ENCODE assay signal across 19 cellular contexts in genomic region chr19:47319923-47320871, GRCh38. TPM values are rescaled to one million over a fixed set of nuclear protein-coding genes. Genes with fewer than 3 reads are reported as not detected.
A peak's percentile ranks its signal among the peaks of the same experiment; 100 is the strongest.
DNase-seq lines count a peak whose midpoint lies in the region; ATAC-seq, FAIRE-seq and TF ChIP-seq lines count a peak whose summit lies in the region.
"Had no signal": no experiment of that assay in that cellular context is flagged by ENCODE, and none has a peak within 500 bp of the region (broad histone marks: within the 10 kb centered on the region; RNA-seq: fewer than 3 reads in every experiment).

No MANE protein-coding gene starts in this region.

- no peaks in the 10 kb centered on the region for H3K9me3 ChIP-seq in K562 (replicated peaks; ENCODE audit: control insufficient read depth, insufficient read depth, low read depth, low read length)
- H3K9me3 ChIP-seq in mesenchymal stem cell (ENCODE audit: control insufficient read depth, low read length) = no peaks in the 10 kb centered on the region
- peaks cover 5% of the 10 kb centered on the region for H3K9me3 ChIP-seq in trophoblast cell (ENCODE audit: insufficient read depth, low read depth, low read length)
- no peaks in the 10 kb centered on the region for H3K9me3 ChIP-seq in CD8-positive, alpha-beta T cell (ENCODE audit: low read length)

- TF ChIP-seq CTCF in K562 (IDR thresholded peaks at IDR 0.05 in 2 of 3, conservative IDR thresholded peaks at IDR 0.05 in 1 of 3; ENCODE audit: insufficient read depth in 2 of 3, low read depth in 1 of 3, low read length in 3 of 3) (no peak), dorsolateral prefrontal cortex (IDR thresholded peaks at IDR 0.05 in 54 of 56, conservative IDR thresholded peaks at IDR 0.05 in 2 of 56; ENCODE audit: low read depth in 1 of 56, partially characterized antibody in 56 of 56) (no peak)
- no peak for TF ChIP-seq CTCF in CD8-positive, alpha-beta T cell (IDR thresholded peaks at IDR 0.05)

- no peak overlapping the region for H2AK5ac ChIP-seq in mesenchymal stem cell (ENCODE audit: low read length, severe bottlenecking)
- no peak overlapping the region for H2AK5ac ChIP-seq in trophoblast cell (ENCODE audit: low read length)

- H4K8ac ChIP-seq in mesenchymal stem cell (ENCODE audit: low read length) (peak overlapping the region; percentile 27), trophoblast cell (ENCODE audit: low read depth, low read length) (no peak overlapping the region)

- peaks cover 25% of the 10 kb centered on the region for H3K27me3 Mint-ChIP-seq in activated naive CD4-positive, alpha-beta T cell treated with anti-CD3 and anti-CD28 coated beads, Interleukin-2, amount 50 U/mL, for 24 hours
- peaks cover 35% of the 10 kb centered on the region for H3K27me3 Mint-ChIP-seq in CD8-positive, alpha-beta T cell (ENCODE audit: low read depth)

- peaks cover 8 to 22% of the 10 kb centered on the region in 2 experiments; a peak in 4 of 5 replicates for H3K4me1 ChIP-seq in K562 (replicated peaks in 1 of 2; ENCODE audit: control insufficient read depth in 2 of 2, insufficient read depth in 2 of 2, low read length in 2 of 2)
- H3K4me1 ChIP-seq in mesenchymal stem cell (ENCODE audit: control insufficient read depth, insufficient read depth, low read depth, low read length) = peaks cover 4% of the 10 kb centered on the region
- H3K4me1 ChIP-seq in trophoblast cell (ENCODE audit: control insufficient read depth in 1 of 2, insufficient read depth in 2 of 2, low read length in 2 of 2) = no peaks in the 10 kb centered on the region
- no peaks in the 10 kb centered on the region for H3K4me1 ChIP-seq in CD8-positive, alpha-beta T cell (ENCODE audit: insufficient read depth, low read length)

- H3K14ac ChIP-seq in mesenchymal stem cell (ENCODE audit: low read length in 2 of 2) (no peak overlapping the region), trophoblast cell (ENCODE audit: low read length) (no peak overlapping the region)

- TF ChIP-seq EP300 in K562 (IDR thresholded peaks at IDR 0.05; ENCODE audit: low read length) = no peak

- no peak overlapping the region for H2BK12ac ChIP-seq in mesenchymal stem cell (ENCODE audit: low read length in 2 of 2)
- H2BK12ac ChIP-seq in trophoblast cell (ENCODE audit: low read length) = no peak overlapping the region

- H3K4me3 ChIP-seq in K562 = no peak overlapping the region
- no peak overlapping the region for H3K4me3 ChIP-seq in mesenchymal stem cell (ENCODE audit: insufficient read depth in 1 of 2, low read depth in 1 of 2, low read length in 2 of 2)
- H3K4me3 ChIP-seq in trophoblast cell (ENCODE audit: low read depth, low read length) = no peak overlapping the region
- H3K4me3 ChIP-seq in CD8-positive, alpha-beta T cell (ENCODE audit: low read depth, low read length) = no peak overlapping the region
- H3K4me3 ChIP-seq in dorsolateral prefrontal cortex = no peak overlapping the region
- H3K4me3 ChIP-seq: GM12878, GM23248 had no signal

- POLR2A ChIA-PET in K562 (lab: Yijun Ruan, JAX) = no interaction called here
- POLR2A ChIA-PET in CD8-positive, alpha-beta T cell (lab: Charles Lee) = no interaction called here

- H4K12ac ChIP-seq in trophoblast cell (ENCODE audit: low read depth, low read length) = no peak overlapping the region

- no peak for FAIRE-seq in K562 (lab: Jason Lieb, UNC)
- FAIRE-seq: GM12878, GM18507 had no signal

- H3K4ac ChIP-seq in mesenchymal stem cell (ENCODE audit: low read depth in 1 of 2, low read length in 2 of 2) = no peak overlapping the region
- no peak overlapping the region for H3K4ac ChIP-seq in trophoblast cell (ENCODE audit: low read depth, low read length)

- H3K18ac ChIP-seq in mesenchymal stem cell (ENCODE audit: low read depth in 1 of 2, low read length in 2 of 2) (no peak overlapping the region), trophoblast cell (ENCODE audit: low read length) (no peak overlapping the region)

- H3K4me2 ChIP-seq in K562 (ENCODE audit: insufficient read depth, low read length) = no peak overlapping the region
- H3K4me2 ChIP-seq in mesenchymal stem cell (ENCODE audit: low read length, poor library complexity, severe bottlenecking) = no peak overlapping the region
- H3K4me2 ChIP-seq in trophoblast cell (ENCODE audit: low read length) = no peak overlapping the region

- no peak for TF ChIP-seq POLR2A in K562 (conservative IDR thresholded peaks at IDR 0.05)

- H4K91ac ChIP-seq in mesenchymal stem cell (ENCODE audit: low read length) (peak overlapping the region; percentile 54), trophoblast cell (ENCODE audit: low read depth, low read length) (no peak overlapping the region)

- H2BK5ac ChIP-seq in mesenchymal stem cell (ENCODE audit: low read depth, low read length, poor library complexity, severe bottlenecking) (no peak overlapping the region), trophoblast cell (ENCODE audit: low read depth, low read length, poor library complexity) (no peak overlapping the region)

- no peaks in the 10 kb centered on the region for H3K79me1 ChIP-seq in mesenchymal stem cell (replicated peaks; ENCODE audit: low read length, poor library complexity, severe bottlenecking)
- no peaks in the 10 kb centered on the region for H3K79me1 ChIP-seq in trophoblast cell (ENCODE audit: low read length)

- H3K9ac ChIP-seq in K562 (ENCODE audit: insufficient read depth in 1 of 2, low read depth in 2 of 2, low read length in 2 of 2) (no peak overlapping the region; a peak in 1 of 4 replicates), mesenchymal stem cell (ENCODE audit: low read length) (no peak overlapping the region), trophoblast cell (ENCODE audit: low read length) (peak overlapping the region; percentile 57)
- H3K9ac ChIP-seq: GM23248 had no signal

- CTCF ChIA-PET in K562 (lab: Yijun Ruan, JAX; ENCODE audit: low intra/inter-chr PET ratio) = no interaction called here
- CTCF ChIA-PET in CD8-positive, alpha-beta T cell (lab: Charles Lee) = interaction anchor here (0.9 kb wide), 1 partner anchor 14 kb away, joined by 3 read pairs; no protein-coding TSS in a partner anchor

- peak overlapping the region; percentile 17 for H3K27ac Mint-ChIP-seq in activated naive CD4-positive, alpha-beta T cell treated with anti-CD3 and anti-CD28 coated beads, Interleukin-2, amount 50 U/mL, for 24 hours
- H3K27ac Mint-ChIP-seq in activated naive CD4-positive, alpha-beta T cell treated with anti-CD3 and anti-CD28 coated beads, Interleukin-2, amount 50 U/mL, for 72 hours = peak overlapping the region in 1 of 2 donors; percentile 55
- no peak overlapping the region for H3K27ac Mint-ChIP-seq in CD8-positive, alpha-beta T cell
- H3K27ac Mint-ChIP-seq: CD4-positive, alpha-beta T cell had no signal

- H3K23ac ChIP-seq in mesenchymal stem cell (ENCODE audit: low read length in 2 of 2) (no peak overlapping the region), trophoblast cell (ENCODE audit: low read length) (no peak overlapping the region)

- TF ChIP-seq RAD21 in K562 (CRISPR knock-in tag; conservative IDR thresholded peaks at IDR 0.05 in 1 of 2, IDR thresholded peaks at IDR 0.05 in 1 of 2) = no peak

- H2BK15ac ChIP-seq in mesenchymal stem cell (ENCODE audit: low read depth, poor library complexity, severe bottlenecking) = no peak overlapping the region

- H2AFZ ChIP-seq in K562 (ENCODE audit: low read depth, low read length) (no peak overlapping the region), mesenchymal stem cell (ENCODE audit: low read depth, low read length) (no peak overlapping the region), trophoblast cell (ENCODE audit: insufficient read depth, low read length, poor library complexity) (no peak overlapping the region)
- H2AFZ ChIP-seq: GM23248 had no signal

- H3K36me3 Mint-ChIP-seq in activated naive CD4-positive, alpha-beta T cell treated with anti-CD3 and anti-CD28 coated beads, Interleukin-2, amount 50 U/mL, for 24 hours = no peaks in the 10 kb centered on the region
- H3K36me3 Mint-ChIP-seq in activated naive CD4-positive, alpha-beta T cell treated with anti-CD3 and anti-CD28 coated beads, Interleukin-2, amount 50 U/mL, for 72 hours = no peaks in the 10 kb centered on the region
- no peaks in the 10 kb centered on the region for H3K36me3 Mint-ChIP-seq in CD8-positive, alpha-beta T cell

- intact Hi-C loops in K562 (cut with micrococcal nuclease) = no loop called here
- intact Hi-C loops in CD8-positive, alpha-beta T cell (cut with DNase I, micrococcal nuclease) = no loop called here
- intact Hi-C loops in dorsolateral prefrontal cortex (cut with DNase I) = no loop called here

- no peak overlapping the region for H3K27ac ChIP-seq in K562 (ENCODE audit: extremely low read depth, low read depth, low read length)
- H3K27ac ChIP-seq in mesenchymal stem cell (ENCODE audit: low read length, poor library complexity, severe bottlenecking) = no peak overlapping the region
- H3K27ac ChIP-seq in trophoblast cell (ENCODE audit: low read depth, low read length) = no peak overlapping the region
- no peak overlapping the region for H3K27ac ChIP-seq in CD8-positive, alpha-beta T cell (ENCODE audit: low read depth, low read length)
- H3K27ac ChIP-seq in dorsolateral prefrontal cortex = no peak overlapping the region
- H3K27ac ChIP-seq: 22Rv1, GM23248 had no signal

- no peaks in the 10 kb centered on the region for H3K9me1 ChIP-seq in K562 (ENCODE audit: control insufficient read depth, insufficient read depth, low read length)

- no peak for DNase-seq in activated naive CD4-positive, alpha-beta T cell treated with anti-CD3 and anti-CD28 coated beads, Interleukin-2, amount 50 U/mL, for 72 hours (ENCODE audit: low spot score in 2 of 2)
- no peak for DNase-seq in K562 (ENCODE audit: extremely low read depth in 1 of 4, low spot score in 3 of 4)
- DNase-seq in mesenchymal stem cell = no peak
- no peak for DNase-seq in trophoblast cell
- DNase-seq in CD8-positive, alpha-beta T cell = no peak
- DNase-seq in dorsolateral prefrontal cortex = no peak
- DNase-seq: AML-193; CD4-positive, alpha-beta T cell; DMS79; GM23248; H7 had no signal

- in situ Hi-C loops in K562 (cut with MboI) = no loop called here

- no peaks in the 10 kb centered on the region; a peak in 1 of 5 replicates for H3K27me3 ChIP-seq in K562 (ENCODE audit: control insufficient read depth in 2 of 2, insufficient read depth in 2 of 2, low read length in 2 of 2)
- peaks cover 9 to 24% of the 10 kb centered on the region in 2 experiments for H3K27me3 ChIP-seq in mesenchymal stem cell (ENCODE audit: control insufficient read depth in 1 of 2, insufficient read depth in 1 of 2, low read length in 2 of 2)
- no peaks in the 10 kb centered on the region for H3K27me3 ChIP-seq in trophoblast cell (ENCODE audit: insufficient read depth, low read length)
- no peaks in the 10 kb centered on the region for H3K27me3 ChIP-seq in CD8-positive, alpha-beta T cell (ENCODE audit: insufficient read depth, low read length)
- peaks cover 0 to 22% (median 0%) of the 10 kb centered on the region in 45 donors for H3K27me3 ChIP-seq in dorsolateral prefrontal cortex

- H3K4me3 Mint-ChIP-seq in activated naive CD4-positive, alpha-beta T cell treated with anti-CD3 and anti-CD28 coated beads, Interleukin-2, amount 50 U/mL, for 24 hours = no peak overlapping the region
- H3K4me3 Mint-ChIP-seq in CD8-positive, alpha-beta T cell = no peak overlapping the region
- H3K4me3 Mint-ChIP-seq: CD4-positive, alpha-beta T cell had no signal

- H3K79me2 ChIP-seq in K562 (ENCODE audit: control insufficient read depth, insufficient read depth, low read length) = no peaks in the 10 kb centered on the region
- no peaks in the 10 kb centered on the region for H3K79me2 ChIP-seq in trophoblast cell (ENCODE audit: control insufficient read depth, insufficient read depth, low read length, poor library complexity)

- no TSS peak for BruUV-seq in K562 (replicated peaks; lab: Mats Ljungman, UMichigan)

- H3K9me3 Mint-ChIP-seq in activated naive CD4-positive, alpha-beta T cell treated with anti-CD3 and anti-CD28 coated beads, Interleukin-2, amount 50 U/mL, for 24 hours = no peaks in the 10 kb centered on the region
- H3K9me3 Mint-ChIP-seq in activated naive CD4-positive, alpha-beta T cell treated with anti-CD3 and anti-CD28 coated beads, Interleukin-2, amount 50 U/mL, for 72 hours = no peaks in the 10 kb centered on the region
- H3K9me3 Mint-ChIP-seq in CD8-positive, alpha-beta T cell = peaks cover 2% of the 10 kb centered on the region
- H3K9me3 Mint-ChIP-seq: CD4-positive, alpha-beta T cell had no signal

- no peaks in the 10 kb centered on the region for H4K20me1 ChIP-seq in K562 (replicated peaks; ENCODE audit: control insufficient read depth, insufficient read depth, low read length)
- H4K20me1 ChIP-seq: BLaER1 treated with 17β-estradiol and CSF1 and Interleukin-3, amounts not matched to agents 10 nM and 100 nM had no signal

- ATAC-seq in activated naive CD4-positive, alpha-beta T cell treated with anti-CD3 and anti-CD28 coated beads, Interleukin-2, amount 50 U/mL, for 72 hours = no peak
- ATAC-seq in K562 = no peak
- no peak for ATAC-seq in HG02970 (IDR thresholded peaks at IDR 0.05; ENCODE audit: low FRiP score, unreplicated experiment)
- no peak for ATAC-seq in CD8-positive, alpha-beta T cell
- ATAC-seq: GM12878 had no signal

- H2BK120ac ChIP-seq in mesenchymal stem cell (ENCODE audit: low read depth, low read length) = no peak overlapping the region
- H2BK120ac ChIP-seq in trophoblast cell (ENCODE audit: insufficient read depth, low read length, poor library complexity) = no peak overlapping the region

- peaks cover 4% of the 10 kb centered on the region for H3K4me1 Mint-ChIP-seq in activated naive CD4-positive, alpha-beta T cell treated with anti-CD3 and anti-CD28 coated beads, Interleukin-2, amount 50 U/mL, for 24 hours
- H3K4me1 Mint-ChIP-seq in CD8-positive, alpha-beta T cell (ENCODE audit: low read depth) = no peaks in the 10 kb centered on the region

- H3K36me3 ChIP-seq in K562 (ENCODE audit: control insufficient read depth, insufficient read depth, low read length) (no peaks in the 10 kb centered on the region), mesenchymal stem cell (ENCODE audit: control insufficient read depth in 1 of 2, insufficient read depth in 2 of 2, low read depth in 1 of 2, low read length in 2 of 2) (no peaks in the 10 kb centered on the region), trophoblast cell (ENCODE audit: control insufficient read depth in 1 of 2, insufficient read depth in 2 of 2, low read length in 2 of 2) (no peaks in the 10 kb centered on the region)
- no peaks in the 10 kb centered on the region for H3K36me3 ChIP-seq in CD8-positive, alpha-beta T cell (ENCODE audit: insufficient read depth, low read length)

- 78% methylated on average over 36 of the region's 46 CpGs for WGBS in K562 (ENCODE audit: insufficient coverage, low coverage, missing lambda C conversion rate)
- WGBS in mesenchymal stem cell = 94% methylated on average over 46 of the region's 46 CpGs
- no CpG with 5 or more reads among the region's 46 CpGs for WGBS in trophoblast cell (ENCODE audit: extremely low coverage, insufficient coverage, insufficient read length)

RNA-seq across cellular contexts. Expression of gene C5AR1, which starts 10.5 kb away (rescaled TPM):
- 1 to 10 TPM; 1.3 to 3.2 TPM for total RNA-seq in activated naive CD4-positive, alpha-beta T cell treated with anti-CD3 and anti-CD28 coated beads, Interleukin-2, amount 50 U/mL, for 72 hours
- total RNA-seq in K562 (2011; cell fraction: chromatin; rRNA removed; ENCODE audit: low replicate concordance) = 3.1 and 4.0 TPM in 2 replicates
- total RNA-seq in K562 (2011; cell fraction: nucleolus; rRNA removed) = 1.4 and 1.7 TPM in 2 replicates
- total RNA-seq in K562 (2011; cell fraction: nucleoplasm; rRNA removed) = 1.1 and 2.1 TPM in 2 replicates
- not detected in 2 replicates for total RNA-seq in K562 (2014; rRNA removed)
- not detected in 2 replicates for total RNA-seq in K562 (2014; rRNA removed; fragmentation: Illumina TruSeq; extraction: Trizol)
- total RNA-seq in K562 (2015; rRNA removed; fragmentation: Illumina TruSeq; extraction: Trizol) = 0.08 and 0.40 TPM in 2 replicates
- 0.51 and 1.6 TPM in 2 replicates for total RNA-seq in K562 (2021)
- 0.11 and 0.46 TPM in 2 replicates for polyA plus RNA-seq in K562 (2011; rRNA removed)
- polyA plus RNA-seq in K562 (2011; cell fraction: cytosol; rRNA removed) = 0.10 and 0.12 TPM in 2 replicates
- polyA plus RNA-seq in K562 (2011; cell fraction: nucleus; rRNA removed) = 1.8 and 3.6 TPM in 2 replicates
- 0.12 and 1.2 TPM in 2 replicates for polyA plus RNA-seq in K562 (2012)
- polyA plus RNA-seq in K562 (2014; fragmentation: Illumina TruSeq; extraction: Trizol) = 0.06 and 0.17 TPM in 2 replicates
- under 1 TPM; 0.17 TPM for polyA plus RNA-seq in K562 (2014; fragmentation: Nextera tagmentation; extraction: Ambion mirVana)
- polyA plus RNA-seq in K562 (2014; rRNA removed) = 0.09 TPM in 1 of 2 replicates, not detected in the other
- not detected in 2 replicates for polyA minus RNA-seq in K562 (2011; rRNA and poly(A)+ RNA removed)
- 3.0 TPM in 1 of 2 replicates, not detected in the other for polyA minus RNA-seq in K562 (2011; cell fraction: cytosol; rRNA and poly(A)+ RNA removed)
- polyA minus RNA-seq in K562 (2011; cell fraction: nucleus; rRNA and poly(A)+ RNA removed) = 0.67 TPM in 1 of 2 replicates, not detected in the other
- polyA plus RNA-seq in mesenchymal stem cell (2013, experiment 1 of 2) = 0.33 TPM
- 0.33 TPM for polyA plus RNA-seq in mesenchymal stem cell (2013, experiment 2 of 2)
- 0.19 and 0.35 TPM in 2 replicates for polyA plus RNA-seq in trophoblast cell (2013)
- 1 to 10 TPM; 1.4 to 2.9 TPM for total RNA-seq in CD8-positive, alpha-beta T cell
- 10 to 100 TPM in 11 of 120 experiments, 1 to 10 TPM in 108, under 1 TPM in 1; 0.67 to 19.3 (median 5.1) TPM for total RNA-seq in dorsolateral prefrontal cortex
- total RNA-seq: GM23248, HT1080 had no signal

RNA-seq across cellular contexts. Expression of gene C5AR2, which starts 11.8 kb away (rescaled TPM):
- total RNA-seq in activated naive CD4-positive, alpha-beta T cell treated with anti-CD3 and anti-CD28 coated beads, Interleukin-2, amount 50 U/mL, for 72 hours = not detected
- total RNA-seq in K562 (2011; cell fraction: chromatin; rRNA removed; ENCODE audit: low replicate concordance) = 0.77 and 1.6 TPM in 2 replicates
- 1.2 and 1.4 TPM in 2 replicates for total RNA-seq in K562 (2011; cell fraction: nucleolus; rRNA removed)
- 0.66 and 0.92 TPM in 2 replicates for total RNA-seq in K562 (2011; cell fraction: nucleoplasm; rRNA removed)
- 0.78 and 1.1 TPM in 2 replicates for total RNA-seq in K562 (2014; rRNA removed)
- total RNA-seq in K562 (2014; rRNA removed; fragmentation: Illumina TruSeq; extraction: Trizol) = 0.07 and 0.13 TPM in 2 replicates
- total RNA-seq in K562 (2015; rRNA removed; fragmentation: Illumina TruSeq; extraction: Trizol) = 0.04 and 0.15 TPM in 2 replicates
- total RNA-seq in K562 (2021) = 0.51 and 0.63 TPM in 2 replicates
- polyA plus RNA-seq in K562 (2011; rRNA removed) = 0.15 and 0.21 TPM in 2 replicates
- 0.12 and 0.69 TPM in 2 replicates for polyA plus RNA-seq in K562 (2011; cell fraction: cytosol; rRNA removed)
- polyA plus RNA-seq in K562 (2011; cell fraction: nucleus; rRNA removed) = 0.74 and 1.5 TPM in 2 replicates
- polyA plus RNA-seq in K562 (2012) = 0.22 TPM in 2 replicates
- polyA plus RNA-seq in K562 (2014; fragmentation: Illumina TruSeq; extraction: Trizol) = 0.10 and 0.28 TPM in 2 replicates
- polyA plus RNA-seq in K562 (2014; fragmentation: Nextera tagmentation; extraction: Ambion mirVana) = under 1 TPM; 0.01 to 0.13 TPM
- 0.24 and 0.43 TPM in 2 replicates for polyA plus RNA-seq in K562 (2014; rRNA removed)
- 0.06 and 0.53 TPM in 2 replicates for polyA minus RNA-seq in K562 (2011; rRNA and poly(A)+ RNA removed)
- polyA minus RNA-seq in K562 (2011; cell fraction: cytosol; rRNA and poly(A)+ RNA removed) = 0.19 TPM in 1 of 2 replicates, not detected in the other
- 0.33 and 0.40 TPM in 2 replicates for polyA minus RNA-seq in K562 (2011; cell fraction: nucleus; rRNA and poly(A)+ RNA removed)
- not detected for polyA plus RNA-seq in mesenchymal stem cell (2013, experiment 1 of 2)
- not detected for polyA plus RNA-seq in mesenchymal stem cell (2013, experiment 2 of 2)
- not detected in 2 replicates for polyA plus RNA-seq in trophoblast cell (2013)
- not detected for total RNA-seq in CD8-positive, alpha-beta T cell
- total RNA-seq in dorsolateral prefrontal cortex = 1 to 10 TPM in 102 of 120 experiments, under 1 TPM in 18; 0.35 to 4.8 (median 1.8) TPM
- total RNA-seq: G401, GM12878, HT1080 had no signal

RNA-seq across cellular contexts. Expression of gene DHX34, which starts 28.9 kb away (rescaled TPM):
- 10 to 100 TPM; 16.7 to 19.2 TPM for total RNA-seq in activated naive CD4-positive, alpha-beta T cell treated with anti-CD3 and anti-CD28 coated beads, Interleukin-2, amount 50 U/mL, for 72 hours
- 53.0 and 146 TPM in 2 replicates for total RNA-seq in K562 (2011; cell fraction: chromatin; rRNA removed; ENCODE audit: low replicate concordance)
- total RNA-seq in K562 (2011; cell fraction: nucleolus; rRNA removed) = 97.4 and 98.7 TPM in 2 replicates
- total RNA-seq in K562 (2011; cell fraction: nucleoplasm; rRNA removed) = 51.2 and 61.0 TPM in 2 replicates
- 32.9 and 39.8 TPM in 2 replicates for total RNA-seq in K562 (2014; rRNA removed)
- 8.7 and 10.8 TPM in 2 replicates for total RNA-seq in K562 (2014; rRNA removed; fragmentation: Illumina TruSeq; extraction: Trizol)
- total RNA-seq in K562 (2015; rRNA removed; fragmentation: Illumina TruSeq; extraction: Trizol) = 15.0 and 15.9 TPM in 2 replicates
- total RNA-seq in K562 (2021) = 42.0 and 42.6 TPM in 2 replicates
- 9.6 and 13.9 TPM in 2 replicates for polyA plus RNA-seq in K562 (2011; rRNA removed)
- 8.9 and 22.2 TPM in 2 replicates for polyA plus RNA-seq in K562 (2011; cell fraction: cytosol; rRNA removed)
- polyA plus RNA-seq in K562 (2011; cell fraction: nucleus; rRNA removed) = 76.0 and 111 TPM in 2 replicates
- polyA plus RNA-seq in K562 (2012) = 22.3 and 23.7 TPM in 2 replicates
- polyA plus RNA-seq in K562 (2014; fragmentation: Illumina TruSeq; extraction: Trizol) = 16.1 and 24.9 TPM in 2 replicates
- polyA plus RNA-seq in K562 (2014; fragmentation: Nextera tagmentation; extraction: Ambion mirVana) = under 1 TPM; 0.36 to 0.41 TPM
- 29.1 and 30.1 TPM in 2 replicates for polyA plus RNA-seq in K562 (2014; rRNA removed)
- polyA minus RNA-seq in K562 (2011; rRNA and poly(A)+ RNA removed) = 7.0 and 11.3 TPM in 2 replicates
- 16.7 and 17.6 TPM in 2 replicates for polyA minus RNA-seq in K562 (2011; cell fraction: cytosol; rRNA and poly(A)+ RNA removed)
- 30.8 and 33.1 TPM in 2 replicates for polyA minus RNA-seq in K562 (2011; cell fraction: nucleus; rRNA and poly(A)+ RNA removed)
- 5.8 TPM for polyA plus RNA-seq in mesenchymal stem cell (2013, experiment 1 of 2)
- polyA plus RNA-seq in mesenchymal stem cell (2013, experiment 2 of 2) = 5.7 TPM
- polyA plus RNA-seq in trophoblast cell (2013) = 10.9 and 11.6 TPM in 2 replicates
- total RNA-seq in CD8-positive, alpha-beta T cell = 1 to 10 TPM; 7.7 to 8.1 TPM
- total RNA-seq in dorsolateral prefrontal cortex = 10 to 100 TPM in 118 of 120 experiments, 1 to 10 TPM in 2; 9.9 to 34.7 (median 16.9) TPM

RNA-seq across cellular contexts. Expression of gene INAFM1, which starts 45.5 kb away (rescaled TPM):
- 10 to 100 TPM; 16.9 to 20.0 TPM for total RNA-seq in activated naive CD4-positive, alpha-beta T cell treated with anti-CD3 and anti-CD28 coated beads, Interleukin-2, amount 50 U/mL, for 72 hours
- 3.9 and 14.1 TPM in 2 replicates for total RNA-seq in K562 (2011; cell fraction: chromatin; rRNA removed; ENCODE audit: low replicate concordance)
- total RNA-seq in K562 (2011; cell fraction: nucleolus; rRNA removed) = 15.3 and 23.8 TPM in 2 replicates
- total RNA-seq in K562 (2011; cell fraction: nucleoplasm; rRNA removed) = 10.9 and 11.0 TPM in 2 replicates
- total RNA-seq in K562 (2014; rRNA removed) = 11.3 and 15.0 TPM in 2 replicates
- 0.95 and 1.2 TPM in 2 replicates for total RNA-seq in K562 (2014; rRNA removed; fragmentation: Illumina TruSeq; extraction: Trizol)
- 2.1 and 2.3 TPM in 2 replicates for total RNA-seq in K562 (2015; rRNA removed; fragmentation: Illumina TruSeq; extraction: Trizol)
- total RNA-seq in K562 (2021) = 26.6 and 30.9 TPM in 2 replicates
- 3.1 and 7.8 TPM in 2 replicates for polyA plus RNA-seq in K562 (2011; rRNA removed)
- 7.5 and 28.4 TPM in 2 replicates for polyA plus RNA-seq in K562 (2011; cell fraction: cytosol; rRNA removed)
- 10.8 and 17.8 TPM in 2 replicates for polyA plus RNA-seq in K562 (2011; cell fraction: nucleus; rRNA removed)
- 13.9 and 22.8 TPM in 2 replicates for polyA plus RNA-seq in K562 (2012)
- 4.6 and 8.8 TPM in 2 replicates for polyA plus RNA-seq in K562 (2014; fragmentation: Illumina TruSeq; extraction: Trizol)
- polyA plus RNA-seq in K562 (2014; fragmentation: Nextera tagmentation; extraction: Ambion mirVana) = under 1 TPM; 0.71 to 0.87 TPM
- 21.8 and 27.1 TPM in 2 replicates for polyA plus RNA-seq in K562 (2014; rRNA removed)
- 0.28 and 0.45 TPM in 2 replicates for polyA minus RNA-seq in K562 (2011; rRNA and poly(A)+ RNA removed)
- polyA minus RNA-seq in K562 (2011; cell fraction: cytosol; rRNA and poly(A)+ RNA removed) = 6.3 and 7.8 TPM in 2 replicates
- polyA minus RNA-seq in K562 (2011; cell fraction: nucleus; rRNA and poly(A)+ RNA removed) = 3.9 and 5.7 TPM in 2 replicates
- 10.7 TPM for polyA plus RNA-seq in mesenchymal stem cell (2013, experiment 1 of 2)
- polyA plus RNA-seq in mesenchymal stem cell (2013, experiment 2 of 2) = 11.4 TPM
- 13.7 and 14.5 TPM in 2 replicates for polyA plus RNA-seq in trophoblast cell (2013)
- total RNA-seq in CD8-positive, alpha-beta T cell = 10 to 100 TPM; 12.4 to 14.7 TPM
- 10 to 100 TPM; 13.1 to 31.8 (median 18.3) TPM for total RNA-seq in dorsolateral prefrontal cortex
